Comparison of ENCODE assay signal across 10 cellular contexts in the genomic region with DNA sequence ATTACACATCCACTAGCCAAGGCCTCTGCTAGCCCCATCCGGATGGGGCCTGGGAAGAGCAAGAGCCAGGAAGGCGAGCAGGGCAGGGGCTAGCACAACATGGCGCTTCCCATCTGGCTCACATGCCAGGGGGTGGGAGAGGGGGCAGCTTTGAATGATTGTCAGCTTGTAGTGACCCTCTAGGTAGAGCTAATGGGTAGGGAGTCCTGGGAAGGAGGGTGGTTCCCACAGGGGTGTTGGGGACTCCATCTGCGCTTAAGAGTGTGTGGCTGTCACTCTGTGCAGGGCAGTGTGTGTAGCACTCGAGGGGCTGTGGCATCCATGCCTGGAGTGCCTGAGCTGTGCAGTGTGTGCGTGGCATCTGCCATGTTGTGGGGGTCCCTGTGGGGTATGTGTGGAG. TPM values are rescaled to one million over a fixed set of nuclear protein-coding genes. Genes with fewer than 3 reads are reported as not detected.
DNase-seq lines count a peak whose midpoint lies in the region; ATAC-seq, FAIRE-seq and TF ChIP-seq lines count a peak whose summit lies in the region.
"Had no signal": no experiment of that assay in that cellular context is flagged by ENCODE, and none has a peak within 500 bp of the region (broad histone marks: within the 10 kb centered on the region; RNA-seq: fewer than 3 reads in every experiment).

No MANE protein-coding gene starts in this region.

- DNase-seq in activated CD4-positive, alpha-beta T cell treated with anti-CD3 and anti-CD28 coated beads for 36 hours, result no peak
- no peak for DNase-seq in activated CD4-positive, alpha-beta T cell treated with anti-CD3 and anti-CD28 coated beads, Interleukin-2, amount 50 U/mL, for 4 hours
- DNase-seq in kidney (no peak), 8988T (no peak)
- DNase-seq: activated CD8-positive, alpha-beta memory T cell treated with anti-CD3 and anti-CD28 coated beads, Interleukin-2, amount 10 ng/mL, durations not matched to agents 7 days and 5 days; RPMI8226 had no signal

- no peaks in the 10 kb centered on the region for H3K9me3 Mint-ChIP-seq in activated CD4-positive, alpha-beta T cell treated with anti-CD3 and anti-CD28 coated beads for 36 hours (ENCODE audit: low read depth)

- POLR2A ChIA-PET in activated CD4-positive, alpha-beta T cell treated with anti-CD3 and anti-CD28 coated beads for 36 hours (lab: Charles Lee), result no interaction called here

- H3K9ac ChIP-seq in kidney (ENCODE audit: low read length in 2 of 2) (no peak overlapping the region), subcutaneous abdominal adipose tissue (ENCODE audit: low read length in 5 of 5) (no peak overlapping the region)

- H3K4me1 ChIP-seq in kidney (ENCODE audit: control insufficient read depth in 1 of 2, insufficient read depth in 1 of 2, low read depth in 1 of 2, low read length in 2 of 2) (peaks cover 7 to 36% of the 10 kb centered on the region in 2 donors), subcutaneous abdominal adipose tissue (ENCODE audit: control insufficient read depth in 5 of 5, insufficient read depth in 5 of 5, low read length in 5 of 5) (peaks cover 6 to 76% (median 42%) of the 10 kb centered on the region in 5 donors)

- intact Hi-C loops in activated CD4-positive, alpha-beta T cell treated with anti-CD3 and anti-CD28 coated beads for 36 hours (cut with DNase I, micrococcal nuclease), result no loop called here
- intact Hi-C loops in kidney (cut with DNase I), result no loop called here

- no peak for FAIRE-seq in kidney (lab: Jason Lieb, UNC)

- H3K36me3 Mint-ChIP-seq in activated CD4-positive, alpha-beta T cell treated with anti-CD3 and anti-CD28 coated beads for 36 hours (ENCODE audit: low read depth), result peaks cover 3% of the 10 kb centered on the region
- H3K36me3 Mint-ChIP-seq: activated CD8-positive, alpha-beta memory T cell treated with anti-CD3 and anti-CD28 coated beads, Interleukin-2, amount 10 ng/mL, durations not matched to agents 7 days and 5 days had no signal

- no peak overlapping the region for H3K27ac Mint-ChIP-seq in activated CD4-positive, alpha-beta T cell treated with anti-CD3 and anti-CD28 coated beads for 36 hours
- H3K27ac Mint-ChIP-seq: activated CD8-positive, alpha-beta memory T cell treated with anti-CD3 and anti-CD28 coated beads, Interleukin-2, amount 10 ng/mL, durations not matched to agents 7 days and 5 days had no signal

- no peak for ATAC-seq in activated CD4-positive, alpha-beta T cell treated with anti-CD3 and anti-CD28 coated beads for 36 hours
- no peak for ATAC-seq in GM18861 (IDR thresholded peaks at IDR 0.05; ENCODE audit: unreplicated experiment)
- ATAC-seq in HG03045 (IDR thresholded peaks at IDR 0.05; ENCODE audit: unreplicated experiment), result no peak
- ATAC-seq: activated CD8-positive, alpha-beta memory T cell treated with anti-CD3 and anti-CD28 coated beads, Interleukin-2, amount 10 ng/mL, durations not matched to agents 7 days and 5 days had no signal

- no peaks in the 10 kb centered on the region for H3K36me3 ChIP-seq in kidney (ENCODE audit: control insufficient read depth in 1 of 2, insufficient read depth in 2 of 2, low read length in 2 of 2)
- H3K36me3 ChIP-seq in subcutaneous abdominal adipose tissue (ENCODE audit: control insufficient read depth in 5 of 5, insufficient read depth in 5 of 5, low read length in 5 of 5), result peaks cover 0 to 3% (median under 1%) of the 10 kb centered on the region in 5 donors

- H3K27ac ChIP-seq in angular gyrus (ENCODE audit: low read depth, low read length), result peak overlapping the region; percentile 23
- peak overlapping the region; percentile 54 to 88 for H3K27ac ChIP-seq in kidney (ENCODE audit: low read depth in 2 of 2, low read length in 2 of 2)
- H3K27ac ChIP-seq in subcutaneous abdominal adipose tissue (ENCODE audit: low read depth, low read length), result peak overlapping the region; percentile 57

- H3K4me3 Mint-ChIP-seq in activated CD4-positive, alpha-beta T cell treated with anti-CD3 and anti-CD28 coated beads for 36 hours, result peak overlapping the region; percentile 20
- H3K4me3 Mint-ChIP-seq: activated CD8-positive, alpha-beta memory T cell treated with anti-CD3 and anti-CD28 coated beads, Interleukin-2, amount 10 ng/mL, durations not matched to agents 7 days and 5 days had no signal

- H3K4me1 Mint-ChIP-seq in activated CD4-positive, alpha-beta T cell treated with anti-CD3 and anti-CD28 coated beads for 36 hours, result peaks cover 16% of the 10 kb centered on the region

- peaks cover 26% of the 10 kb centered on the region for H3K27me3 Mint-ChIP-seq in activated CD4-positive, alpha-beta T cell treated with anti-CD3 and anti-CD28 coated beads for 36 hours

- CTCF ChIA-PET in activated CD4-positive, alpha-beta T cell treated with anti-CD3 and anti-CD28 coated beads for 36 hours (lab: Charles Lee), result no interaction called here

- peaks cover 4 to 12% (median 4%) of the 10 kb centered on the region in 5 donors for H3K27me3 ChIP-seq in subcutaneous abdominal adipose tissue (ENCODE audit: control insufficient read depth in 5 of 5, insufficient read depth in 4 of 5, low read length in 5 of 5)

- no peak for TF ChIP-seq CTCF in kidney (IDR thresholded peaks at IDR 0.05; ENCODE audit: borderline replicate concordance, extremely low read depth, insufficient read depth)

- H3K9me3 ChIP-seq in kidney (ENCODE audit: control insufficient read depth in 1 of 2, low read length in 2 of 2), result no peaks in the 10 kb centered on the region
- H3K9me3 ChIP-seq in subcutaneous abdominal adipose tissue (ENCODE audit: control insufficient read depth in 5 of 5, low read length in 5 of 5), result no peaks in the 10 kb centered on the region

- H3K4me3 ChIP-seq in kidney (ENCODE audit: low read length in 2 of 2) (no peak overlapping the region), subcutaneous abdominal adipose tissue (ENCODE audit: low read depth in 1 of 5, low read length in 5 of 5) (peak overlapping the region in 3 of 5 donors; percentile 50 to 58 (median 56))

RNA-seq across cellular contexts. Expression of gene ARHGAP23, which starts 24.5 kb away (rescaled TPM):
- total RNA-seq in activated CD4-positive, alpha-beta T cell treated with anti-CD3 and anti-CD28 coated beads for 36 hours, result under 1 TPM; 0.55 to 0.86 TPM
- 53.8 TPM for total RNA-seq in kidney
- polyA plus RNA-seq in kidney (ENCODE audit: insufficient read depth, low read depth, low replicate concordance), result 7.6 TPM

Comparison
In these comparisons a context has a peak if more than half of its experiments do, and no peak if none do; other contexts are left out.
1. H3K4me3 ChIP-seq: peak in subcutaneous abdominal adipose tissue (3 of 5); none in kidney (0 of 2).
2. RNA of gene ARHGAP23, which starts 24.5 kb away (total RNA-seq): 53.8 TPM in kidney (single experiment); 0.55 to 0.86 TPM in activated CD4-positive, alpha-beta T cell treated with anti-CD3 and anti-CD28 coated beads for 36 hours; every median in the first group is over 10 times any median in the second.
3. Peak in every context shown above with its lines, with median percentiles within 50 percentile points of each other: H3K27ac ChIP-seq.